In genomic region chr15:25859838-25860645, GRCh38 we compare ENCODE assay signal across 11 cellular contexts. TPM values are rescaled to one million over a fixed set of nuclear protein-coding genes. Genes with fewer than 3 reads are reported as not detected.
DNase-seq lines count a peak whose midpoint lies in the region; ATAC-seq and TF ChIP-seq lines count a peak whose summit lies in the region.
"Had no signal": no experiment of that assay in that cellular context is flagged by ENCODE, and none has a peak within 500 bp of the region (broad histone marks: within the 10 kb centered on the region; RNA-seq: fewer than 3 reads in every experiment).

No MANE protein-coding gene starts in this region.

- intact Hi-C loops in activated CD4-positive, alpha-beta T cell treated with anti-CD3 and anti-CD28 coated beads for 36 hours (cut with DNase I, micrococcal nuclease), result loop anchor here (1.0 to 10.0 kb wide), 6 partner anchors 9 to 423 kb away; partner anchors contain the start of gene UBE3A (in 1 of the 2)
- intact Hi-C loops in tibial artery (cut with DNase I; ENCODE audit: low total_unique reads) (loop anchor here (5.0 to 10.0 kb wide), 2 partner anchors 63 to 75 kb away; no protein-coding TSS in a partner anchor), OCI-LY7 (cut with micrococcal nuclease; ENCODE audit: unreplicated experiment) (no loop called here)

- DNase-seq in activated CD4-positive, alpha-beta T cell treated with anti-CD3 and anti-CD28 coated beads for 36 hours, result peak; percentile 64
- no peak for DNase-seq in activated CD4-positive, alpha-beta T cell treated with anti-CD3 and anti-CD28 coated beads, Interleukin-2, amount 50 U/mL, for 48 hours
- DNase-seq in activated naive CD8-positive, alpha-beta T cell treated with anti-CD3 and anti-CD28 coated beads, Interleukin-2, amount 50 U/mL, for 24 hours, result no peak
- DNase-seq in lung (ENCODE audit: low spot score) (peak; percentile 60), tibial artery (peak; percentile 58 to 86), OCI-LY7 (ENCODE audit: low spot score) (no peak), GM23338 (ENCODE audit: low spot score) (no peak), NOMO-1 treated with dmso at 0.1 percent for 144 hours (lab: John Stamatoyannopoulos, UW; ENCODE audit: unreplicated experiment) (no peak)
- DNase-seq: activated B cell treated with CpG ODN at 0.5 μM for 24 hours had no signal

- peaks cover 3% of the 10 kb centered on the region for H3K9me3 Mint-ChIP-seq in activated CD4-positive, alpha-beta T cell treated with anti-CD3 and anti-CD28 coated beads for 36 hours (ENCODE audit: low read depth)
- peaks cover 4% of the 10 kb centered on the region for H3K9me3 Mint-ChIP-seq in activated naive CD8-positive, alpha-beta T cell treated with anti-CD3 and anti-CD28 coated beads, Interleukin-2, amount 50 U/mL, for 24 hours
- no peaks in the 10 kb centered on the region for H3K9me3 Mint-ChIP-seq in GM23338
- H3K9me3 Mint-ChIP-seq: activated B cell treated with CpG ODN at 0.5 μM for 24 hours had no signal

- H3K4me1 ChIP-seq in lung (ENCODE audit: control insufficient read depth in 2 of 2, insufficient read depth in 2 of 2, low read length in 2 of 2) (peaks cover 0 to 14% of the 10 kb centered on the region in 2 donors), tibial artery (peaks cover 0 to 71% (median 35%) of the 10 kb centered on the region in 4 donors), OCI-LY7 (ENCODE audit: insufficient read depth, low read length, poor library complexity, severe bottlenecking) (peaks cover 11% of the 10 kb centered on the region), GM23338 (ENCODE audit: insufficient read depth) (peaks cover 10% of the 10 kb centered on the region)

- 0 out of 2 replicates have a peak, but pooled peaks cover 5% of the 10 kb centered on the region for H3F3A ChIP-seq in GM23338 (replicated peaks; ENCODE audit: low read depth)

- peak overlapping the region in 1 of 2 donors; percentile 82 for H3K27ac ChIP-seq in lung (ENCODE audit: low read depth in 1 of 2, low read length in 1 of 2)
- H3K27ac ChIP-seq in tibial artery, result peak overlapping the region; percentile 96
- no peak overlapping the region for H3K27ac ChIP-seq in OCI-LY7 (ENCODE audit: low read depth, low read length, poor library complexity, severe bottlenecking)
- no peak overlapping the region for H3K27ac ChIP-seq in GM23338 (ENCODE audit: low read depth)
- H3K27ac ChIP-seq: neutrophil had no signal

- no TSS peak for BruUV-seq in OCI-LY7 (replicated peaks; lab: Mats Ljungman, UMichigan)

- H3K9me3 ChIP-seq in lung (ENCODE audit: control insufficient read depth in 2 of 2, insufficient read depth in 1 of 2, low read length in 1 of 2) (no peaks in the 10 kb centered on the region), tibial artery (no peaks in the 10 kb centered on the region), OCI-LY7 (ENCODE audit: low read length) (no peaks in the 10 kb centered on the region)
- H3K9me3 ChIP-seq: neutrophil had no signal

- no peaks in the 10 kb centered on the region for H4K20me1 ChIP-seq in OCI-LY7 (ENCODE audit: insufficient read depth, low read length)
- H4K20me1 ChIP-seq in GM23338 (replicated peaks; ENCODE audit: insufficient read depth), result no peaks in the 10 kb centered on the region

- H2AFZ ChIP-seq in OCI-LY7 (ENCODE audit: low read length), result no peak overlapping the region; the same call in 1 of the 2 replicates
- no peak overlapping the region for H2AFZ ChIP-seq in GM23338

- H3K4me3 Mint-ChIP-seq in activated CD4-positive, alpha-beta T cell treated with anti-CD3 and anti-CD28 coated beads for 36 hours, result peak overlapping the region; percentile 92
- H3K4me3 Mint-ChIP-seq in activated naive CD8-positive, alpha-beta T cell treated with anti-CD3 and anti-CD28 coated beads, Interleukin-2, amount 50 U/mL, for 24 hours, result peak overlapping the region; percentile 89
- no peak overlapping the region for H3K4me3 Mint-ChIP-seq in GM23338

- TF ChIP-seq CTCF in lung (IDR thresholded peaks at IDR 0.05; ENCODE audit: control extremely low read depth, extremely low read depth) (no peak), tibial artery (IDR thresholded peaks at IDR 0.05) (no peak), OCI-LY7 (conservative IDR thresholded peaks at IDR 0.05; ENCODE audit: low read length) (no peak), GM23338 (conservative IDR thresholded peaks at IDR 0.05; ENCODE audit: low read depth in 2 of 2) (no peak)

- H3K27ac Mint-ChIP-seq in activated CD4-positive, alpha-beta T cell treated with anti-CD3 and anti-CD28 coated beads for 36 hours, result peak overlapping the region; percentile 93
- peak overlapping the region; percentile 84 for H3K27ac Mint-ChIP-seq in activated naive CD8-positive, alpha-beta T cell treated with anti-CD3 and anti-CD28 coated beads, Interleukin-2, amount 50 U/mL, for 24 hours
- no peak overlapping the region for H3K27ac Mint-ChIP-seq in GM23338
- H3K27ac Mint-ChIP-seq: activated B cell treated with CpG ODN at 0.5 μM for 24 hours had no signal

- no peak overlapping the region for H3K4me3 ChIP-seq in lung
- peak overlapping the region; percentile 82 to 88 for H3K4me3 ChIP-seq in tibial artery
- H3K4me3 ChIP-seq in OCI-LY7 (ENCODE audit: low read depth, low read length, poor library complexity, severe bottlenecking), result no peak overlapping the region
- no peak overlapping the region for H3K4me3 ChIP-seq in GM23338

- H3K79me2 ChIP-seq in OCI-LY7 (ENCODE audit: insufficient read depth, low read depth, low read length), result no peaks in the 10 kb centered on the region
- H3K79me2 ChIP-seq in GM23338 (replicated peaks; ENCODE audit: insufficient read depth), result no peaks in the 10 kb centered on the region

- peaks cover 46% of the 10 kb centered on the region for H3K36me3 Mint-ChIP-seq in activated CD4-positive, alpha-beta T cell treated with anti-CD3 and anti-CD28 coated beads for 36 hours (ENCODE audit: low read depth)
- H3K36me3 Mint-ChIP-seq in activated naive CD8-positive, alpha-beta T cell treated with anti-CD3 and anti-CD28 coated beads, Interleukin-2, amount 50 U/mL, for 24 hours (ENCODE audit: low read depth), result peaks cover 52% of the 10 kb centered on the region
- H3K36me3 Mint-ChIP-seq in GM23338 (ENCODE audit: low read depth), result peaks cover 3% of the 10 kb centered on the region; the same call in 1 of the 3 replicates

- WGBS in lung, 2 donors, result 59 to 80% methylated on average over 15 of the region's 15 CpGs

- H3K9me2 ChIP-seq in OCI-LY7 (ENCODE audit: insufficient read depth, low read length) (no peaks in the 10 kb centered on the region), GM23338 (ENCODE audit: insufficient read depth) (no peaks in the 10 kb centered on the region)

- CTCF ChIA-PET in activated CD4-positive, alpha-beta T cell treated with anti-CD3 and anti-CD28 coated beads for 36 hours (lab: Charles Lee), result interaction anchor here (1.0 to 1.4 kb wide), 6 partner anchors 10 to 150 kb away, joined by 3 read pairs; no protein-coding TSS in a partner anchor
- CTCF ChIA-PET in OCI-LY7 (lab: Charles Lee; ENCODE audit: unreplicated experiment), result no interaction called here

- H3K4me1 Mint-ChIP-seq in activated CD4-positive, alpha-beta T cell treated with anti-CD3 and anti-CD28 coated beads for 36 hours, result peaks cover 64% of the 10 kb centered on the region
- peaks cover 69% of the 10 kb centered on the region for H3K4me1 Mint-ChIP-seq in activated naive CD8-positive, alpha-beta T cell treated with anti-CD3 and anti-CD28 coated beads, Interleukin-2, amount 50 U/mL, for 24 hours
- H3K4me1 Mint-ChIP-seq in GM23338, result peaks cover 23% of the 10 kb centered on the region

- peak; percentile 60 for ATAC-seq in activated CD4-positive, alpha-beta T cell treated with anti-CD3 and anti-CD28 coated beads for 36 hours
- ATAC-seq in activated naive CD8-positive, alpha-beta T cell treated with anti-CD3 and anti-CD28 coated beads, Interleukin-2, amount 50 U/mL, for 24 hours, result peak; percentile 23
- ATAC-seq in lung (ENCODE audit: insufficient read depth, low FRiP score) (no peak), GM23338 (no peak)

- H3K36me3 ChIP-seq in lung (ENCODE audit: control insufficient read depth in 2 of 2, insufficient read depth in 2 of 2, low read length in 2 of 2) (no peaks in the 10 kb centered on the region), tibial artery (no peaks in the 10 kb centered on the region), OCI-LY7 (ENCODE audit: insufficient read depth, low read length) (no peaks in the 10 kb centered on the region), GM23338 (ENCODE audit: insufficient read depth) (no peaks in the 10 kb centered on the region)
- H3K36me3 ChIP-seq: neutrophil had no signal

- no peaks in the 10 kb centered on the region for H3K27me3 Mint-ChIP-seq in activated CD4-positive, alpha-beta T cell treated with anti-CD3 and anti-CD28 coated beads for 36 hours
- peaks cover 2% of the 10 kb centered on the region for H3K27me3 Mint-ChIP-seq in activated naive CD8-positive, alpha-beta T cell treated with anti-CD3 and anti-CD28 coated beads, Interleukin-2, amount 50 U/mL, for 24 hours
- H3K27me3 Mint-ChIP-seq in GM23338 (ENCODE audit: insufficient read depth, low read depth, poor library complexity), result peaks cover 45% of the 10 kb centered on the region

- POLR2A ChIA-PET in activated CD4-positive, alpha-beta T cell treated with anti-CD3 and anti-CD28 coated beads for 36 hours (lab: Charles Lee), result interaction anchor here (1.5 kb wide), 1 partner anchor 12 kb away, joined by 4 read pairs; no protein-coding TSS in a partner anchor
- POLR2A ChIA-PET in OCI-LY7 (lab: Charles Lee), result interaction anchor here (0.6 kb wide), 1 partner anchor 13 kb away, joined by 3 read pairs; no protein-coding TSS in a partner anchor

- H3K27me3 ChIP-seq in lung (ENCODE audit: control insufficient read depth, insufficient read depth) (no peaks in the 10 kb centered on the region), tibial artery (no peaks in the 10 kb centered on the region), GM23338 (ENCODE audit: insufficient read depth) (peaks cover 41% of the 10 kb centered on the region)

- H3K4me2 ChIP-seq in OCI-LY7 (ENCODE audit: low read length) (no peak overlapping the region), GM23338 (no peak overlapping the region)

TF ChIP-seq in GM23338, 12 proteins besides CTCF, POLR2A, EP300 and RAD21 (continues in another document):
- TF ChIP-seq ZNF114 (CRISPR knock-in tag; IDR thresholded peaks at IDR 0.05) (no peak), STAT1 (IDR thresholded peaks at IDR 0.05; ENCODE audit: unreplicated experiment) (no peak), NANOG (IDR thresholded peaks at IDR 0.05; ENCODE audit: borderline replicate concordance) (no peak), EZH2phosphoT487 (IDR thresholded peaks at IDR 0.05; ENCODE audit: unreplicated experiment) (no peak), JUNB (IDR thresholded peaks at IDR 0.05; ENCODE audit: unreplicated experiment) (no peak)

RNA-seq across cellular contexts. Expression of gene ATP10A, which starts 3.1 kb away (rescaled TPM):
- 10 to 100 TPM; 20.5 to 22.4 TPM for total RNA-seq in activated CD4-positive, alpha-beta T cell treated with anti-CD3 and anti-CD28 coated beads for 36 hours
- total RNA-seq in lung, result 10 to 100 TPM in 1 of 2 donors, 1 to 10 TPM in 1; 4.5 to 33.7 TPM
- 1 to 10 TPM; 5.6 to 6.9 TPM for polyA plus RNA-seq in lung
- 0.08 TPM in 1 of 2 replicates, not detected in the other for total RNA-seq in OCI-LY7 (2014; rRNA removed; shearing (Covaris generic))
- 0.06 TPM in 1 of 2 replicates, not detected in the other for total RNA-seq in OCI-LY7 (2022)
- total RNA-seq in GM23338 (2014; rRNA removed; shearing (Covaris generic)), result 0.97 and 5.6 TPM in 2 replicates
- 0.36 and 0.66 TPM in 2 replicates for polyA plus RNA-seq in GM23338 (2016; fragmentation: Nextera tagmentation; extraction: Ambion mirVana)
- total RNA-seq: activated B cell treated with CpG ODN at 0.5 μM for 24 hours, endothelial cell of umbilical vein had no signal
- polyA plus RNA-seq: endothelial cell of umbilical vein had no signal

Comparison
In these comparisons a context has a peak if more than half of its experiments do, and no peak if none do; other contexts are left out.
1. DNase-seq: peak in activated CD4-positive, alpha-beta T cell treated with anti-CD3 and anti-CD28 coated beads for 36 hours (single experiment), lung (single experiment) and tibial artery (2 of 2); none in activated CD4-positive, alpha-beta T cell treated with anti-CD3 and anti-CD28 coated beads, Interleukin-2, amount 50 U/mL, for 48 hours (0 of 2), activated naive CD8-positive, alpha-beta T cell treated with anti-CD3 and anti-CD28 coated beads, Interleukin-2, amount 50 U/mL, for 24 hours (single experiment), OCI-LY7 (single experiment), GM23338 (single experiment) and NOMO-1 treated with dmso at 0.1 percent for 144 hours (single experiment).
2. ATAC-seq: peak in activated CD4-positive, alpha-beta T cell treated with anti-CD3 and anti-CD28 coated beads for 36 hours (single experiment) and activated naive CD8-positive, alpha-beta T cell treated with anti-CD3 and anti-CD28 coated beads, Interleukin-2, amount 50 U/mL, for 24 hours (single experiment); none in lung (single experiment) and GM23338 (single experiment).
3. H3K27ac ChIP-seq: peak in tibial artery (2 of 2); none in OCI-LY7 (single experiment) and GM23338 (single experiment).
4. H3K4me3 ChIP-seq: peak in tibial artery (2 of 2); none in lung (single experiment), OCI-LY7 (single experiment) and GM23338 (single experiment).